ENCODE assay signal across 21 cellular contexts in the genomic region with DNA sequence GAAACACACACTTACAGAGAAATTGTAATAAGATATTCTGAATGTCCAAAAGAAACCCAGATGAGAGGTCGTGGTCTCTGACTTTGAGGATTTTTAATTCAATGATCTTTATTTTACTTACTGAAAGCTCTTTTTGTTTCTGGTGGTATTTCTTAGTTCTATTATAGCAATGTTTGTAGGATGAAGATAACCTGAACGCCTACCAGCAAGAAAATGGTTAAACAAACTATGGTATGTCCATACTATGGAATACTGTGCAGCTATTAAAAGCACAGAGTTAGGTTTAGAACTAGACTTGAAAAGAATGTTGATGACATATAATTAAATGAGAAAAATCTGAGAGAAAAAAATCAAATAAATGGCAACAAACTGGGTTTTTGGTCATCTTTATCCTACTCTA.
"Had no signal": no experiment of that assay in that cellular context is flagged by ENCODE, and none has a peak within 500 bp of the region (broad histone marks: within the 10 kb centered on the region; RNA-seq: fewer than 3 reads in every experiment).

No MANE protein-coding gene starts in this region.

- DNase-seq: activated B cell treated with CpG ODN at 0.5 μM for 24 hours; activated CD4-positive, alpha-beta T cell treated with anti-CD3 and anti-CD28 coated beads for 48 hours; activated CD8-positive, alpha-beta memory T cell treated with anti-CD3 and anti-CD28 coated beads, Interleukin-2, amount 50 U/mL, for 48 hours; activated gamma-delta T cell treated with Interleukin-2 at 50 U/mL for 16 hours; activated naive CD8-positive, alpha-beta T cell treated with anti-CD3 and anti-CD28 coated beads, Interleukin-2, amount 10 ng/mL, durations not matched to agents 7 days and 5 days; cortex of kidney; head of caudate nucleus; islet precursor cell; left cardiac atrium; nucleus accumbens; posterior cingulate gyrus; sigmoid colon; stimulated activated CD4-positive, alpha-beta T cell treated with anti-CD3 and anti-CD28 coated beads, Interleukin-15, amount 100 ng/mL, for 24 hours; stimulated activated naive B cell treated with anti-CD40 and anti-IgM and Interleukin-4, amounts not matched to agents 10 μg/mL and 1 μg/mL and 100 μg/mL, for 72 hours; trophoblast cell; uterus had no signal

- H3K4me1 ChIP-seq: uterus had no signal

- H3K4me2 ChIP-seq: smooth muscle cell had no signal

- H3K27ac ChIP-seq: epithelial cell of prostate, gastroesophageal sphincter, sigmoid colon, uterus had no signal

- H3K36me3 ChIP-seq: uterus had no signal

- H3K4me3 Mint-ChIP-seq: activated B cell treated with CpG ODN at 0.5 μM for 24 hours; activated naive CD8-positive, alpha-beta T cell treated with anti-CD3 and anti-CD28 coated beads, Interleukin-2, amount 10 ng/mL, durations not matched to agents 7 days and 5 days; activated T-helper 1 cell treated with anti-CD3 and anti-CD28 coated beads, Interleukin-12 subunit alpha, Interleukin-12 subunit beta, Interleukin-2, Interleukin-4 antibody, amounts not matched to agents 30 ng/mL and 10 ng/mL and 1 ng/mL, durations not matched to agents 14 hours and 24 hours and 36 hours; stimulated activated naive B cell treated with anti-CD40 and anti-IgM and Interleukin-4, amounts not matched to agents 10 μg/mL and 1 μg/mL and 100 μg/mL, for 72 hours; T-helper 1 cell treated with Interleukin-12 subunit alpha and Interleukin-12 subunit beta and Interleukin-4 antibody, amounts not matched to agents 30 μg/mL and 1 μg/mL, for 36 hours had no signal

- H3K27me3 Mint-ChIP-seq: activated B cell treated with CpG ODN at 0.5 μM for 24 hours; activated naive CD8-positive, alpha-beta T cell treated with anti-CD3 and anti-CD28 coated beads, Interleukin-2, amount 10 ng/mL, durations not matched to agents 7 days and 5 days; stimulated activated naive B cell treated with anti-CD40 and anti-IgM and Interleukin-4, amounts not matched to agents 10 μg/mL and 1 μg/mL and 100 μg/mL, for 72 hours had no signal

- H3K27me3 ChIP-seq: gastroesophageal sphincter, sigmoid colon, uterus had no signal

- H3K4me3 ChIP-seq: gastroesophageal sphincter, sigmoid colon, smooth muscle cell, uterus had no signal

- H3K9me3 Mint-ChIP-seq: activated B cell treated with CpG ODN at 0.5 μM for 24 hours; activated naive CD8-positive, alpha-beta T cell treated with anti-CD3 and anti-CD28 coated beads, Interleukin-2, amount 10 ng/mL, durations not matched to agents 7 days and 5 days; activated T-helper 1 cell treated with anti-CD3 and anti-CD28 coated beads, Interleukin-12 subunit alpha, Interleukin-12 subunit beta, Interleukin-2, Interleukin-4 antibody, amounts not matched to agents 30 ng/mL and 10 ng/mL and 1 ng/mL, durations not matched to agents 14 hours and 24 hours and 36 hours; stimulated activated naive B cell treated with anti-CD40 and anti-IgM and Interleukin-4, amounts not matched to agents 10 μg/mL and 1 μg/mL and 100 μg/mL, for 72 hours; T-helper 1 cell treated with Interleukin-12 subunit alpha and Interleukin-12 subunit beta and Interleukin-4 antibody, amounts not matched to agents 30 μg/mL and 1 μg/mL, for 36 hours had no signal

- H3K9me3 ChIP-seq: gastroesophageal sphincter, sigmoid colon, uterus had no signal

- ATAC-seq: gastroesophageal sphincter; left cardiac atrium; stimulated activated naive B cell treated with anti-CD40 and anti-IgM and Interleukin-4, amounts not matched to agents 10 μg/mL and 1 μg/mL and 100 μg/mL, for 72 hours had no signal

- H3K27ac Mint-ChIP-seq: activated B cell treated with CpG ODN at 0.5 μM for 24 hours; activated naive CD8-positive, alpha-beta T cell treated with anti-CD3 and anti-CD28 coated beads, Interleukin-2, amount 10 ng/mL, durations not matched to agents 7 days and 5 days; stimulated activated naive B cell treated with anti-CD40 and anti-IgM and Interleukin-4, amounts not matched to agents 10 μg/mL and 1 μg/mL and 100 μg/mL, for 72 hours; T-helper 1 cell treated with Interleukin-12 subunit alpha and Interleukin-12 subunit beta and Interleukin-4 antibody, amounts not matched to agents 30 μg/mL and 1 μg/mL, for 36 hours had no signal
